In the genomic region with DNA sequence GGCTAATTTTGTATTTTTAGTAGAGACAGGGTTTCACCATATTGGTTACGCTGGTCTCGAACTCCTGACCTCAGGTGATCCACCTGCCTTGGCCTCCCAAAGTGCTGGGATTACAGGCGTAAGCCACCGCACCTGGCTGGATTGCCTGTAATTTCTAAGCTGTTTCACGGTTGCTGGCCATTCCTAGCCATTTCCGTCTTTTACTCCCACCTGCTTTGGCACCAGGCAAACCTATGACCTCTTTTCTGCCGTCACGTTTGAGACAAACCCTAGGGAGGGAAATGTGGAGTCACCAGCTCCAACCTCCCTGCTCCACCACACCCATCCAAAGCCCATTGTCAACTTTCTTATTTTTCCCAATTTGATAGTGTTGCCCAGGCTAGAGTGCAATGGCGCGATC, we compare ENCODE assay signal across 13 cellular contexts. TPM values are rescaled to one million over a fixed set of nuclear protein-coding genes. Genes with fewer than 3 reads are reported as not detected.
A peak's percentile ranks its signal among the peaks of the same experiment; 100 is the strongest.
DNase-seq lines count a peak whose midpoint lies in the region; ATAC-seq lines count a peak whose summit lies in the region.
"Had no signal": no experiment of that assay in that cellular context is flagged by ENCODE, and none has a peak within 500 bp of the region (broad histone marks: within the 10 kb centered on the region; RNA-seq: fewer than 3 reads in every experiment).

No MANE protein-coding gene starts in this region.

- peaks cover 76% of the 10 kb centered on the region for H3K4me1 Mint-ChIP-seq in activated CD4-positive, alpha-beta T cell treated with anti-CD3 and anti-CD28 coated beads, Interleukin-2, amount 10 ng/mL, durations not matched to agents 7 days and 5 days
- peaks cover 77 to 83% (median 82%) of the 10 kb centered on the region in 3 donors for H3K4me1 Mint-ChIP-seq in T-cell
- peaks cover 71 to 75% of the 10 kb centered on the region in 2 donors for H3K4me1 Mint-ChIP-seq in effector memory CD8-positive, alpha-beta T cell (ENCODE audit: low read depth in 2 of 2)
- peaks cover 88% of the 10 kb centered on the region for H3K4me1 Mint-ChIP-seq in stimulated activated naive CD8-positive, alpha-beta T cell treated with anti-CD3 and anti-CD28 coated beads, Interleukin-15, Interleukin-2, amounts not matched to agents 100 ng/mL and 50 ng/mL, for 24 hours (ENCODE audit: low read depth)

- peaks cover 24% of the 10 kb centered on the region for H3K36me3 Mint-ChIP-seq in activated CD4-positive, alpha-beta T cell treated with anti-CD3 and anti-CD28 coated beads, Interleukin-2, amount 10 ng/mL, durations not matched to agents 7 days and 5 days (ENCODE audit: low read depth)
- H3K36me3 Mint-ChIP-seq in T-cell: peaks cover 5% of the 10 kb centered on the region
- peaks cover 67% of the 10 kb centered on the region for H3K36me3 Mint-ChIP-seq in effector memory CD8-positive, alpha-beta T cell (ENCODE audit: insufficient read depth)
- H3K36me3 Mint-ChIP-seq in stimulated activated naive CD8-positive, alpha-beta T cell treated with anti-CD3 and anti-CD28 coated beads, Interleukin-15, Interleukin-2, amounts not matched to agents 100 ng/mL and 50 ng/mL, for 24 hours (ENCODE audit: low read depth): peaks cover 22% of the 10 kb centered on the region

- H3K27ac Mint-ChIP-seq in activated CD4-positive, alpha-beta T cell treated with anti-CD3 and anti-CD28 coated beads, Interleukin-2, amount 10 ng/mL, durations not matched to agents 7 days and 5 days: peak overlapping the region; percentile 94
- H3K27ac Mint-ChIP-seq in T-cell: peak overlapping the region; percentile 97 to 98
- peak overlapping the region; percentile 98 to 99 for H3K27ac Mint-ChIP-seq in effector memory CD8-positive, alpha-beta T cell
- peak overlapping the region; percentile 94 for H3K27ac Mint-ChIP-seq in stimulated activated naive CD8-positive, alpha-beta T cell treated with anti-CD3 and anti-CD28 coated beads, Interleukin-15, Interleukin-2, amounts not matched to agents 100 ng/mL and 50 ng/mL, for 24 hours

- no peaks in the 10 kb centered on the region for H3K27me3 Mint-ChIP-seq in activated CD4-positive, alpha-beta T cell treated with anti-CD3 and anti-CD28 coated beads, Interleukin-2, amount 10 ng/mL, durations not matched to agents 7 days and 5 days
- no peaks in the 10 kb centered on the region for H3K27me3 Mint-ChIP-seq in T-cell
- no peaks in the 10 kb centered on the region for H3K27me3 Mint-ChIP-seq in effector memory CD8-positive, alpha-beta T cell
- H3K27me3 Mint-ChIP-seq in stimulated activated naive CD8-positive, alpha-beta T cell treated with anti-CD3 and anti-CD28 coated beads, Interleukin-15, Interleukin-2, amounts not matched to agents 100 ng/mL and 50 ng/mL, for 24 hours: no peaks in the 10 kb centered on the region

- DNase-seq in activated CD4-positive, alpha-beta T cell treated with anti-CD3 and anti-CD28 coated beads, Interleukin-2, amount 10 ng/mL, durations not matched to agents 7 days and 5 days: no peak
- no peak for DNase-seq in activated CD4-positive, alpha-beta T cell treated with anti-CD3 and anti-CD28 coated beads for 4 hours
- DNase-seq in T-cell (no peak), NAMALWA (ENCODE audit: low spot score) (no peak), mucosa of gallbladder (ENCODE audit: low spot score) (no peak)
- no peak for DNase-seq in effector memory CD8-positive, alpha-beta T cell
- DNase-seq: activated gamma-delta T cell, DMS79 treated with DMSO at 0.1 percent for 48 hours, NCI-H1105 treated with DMSO at 0.1 percent for 48 hours, NCI-H748 treated with DMSO at 0.1 percent for 48 hours had no signal

- H3K9me3 Mint-ChIP-seq in activated CD4-positive, alpha-beta T cell treated with anti-CD3 and anti-CD28 coated beads, Interleukin-2, amount 10 ng/mL, durations not matched to agents 7 days and 5 days: no peaks in the 10 kb centered on the region
- H3K9me3 Mint-ChIP-seq in T-cell: no peaks in the 10 kb centered on the region
- H3K9me3 Mint-ChIP-seq in effector memory CD8-positive, alpha-beta T cell: no peaks in the 10 kb centered on the region
- no peaks in the 10 kb centered on the region for H3K9me3 Mint-ChIP-seq in stimulated activated naive CD8-positive, alpha-beta T cell treated with anti-CD3 and anti-CD28 coated beads, Interleukin-15, Interleukin-2, amounts not matched to agents 100 ng/mL and 50 ng/mL, for 24 hours

- peak overlapping the region; percentile 80 for H3K4me3 Mint-ChIP-seq in activated CD4-positive, alpha-beta T cell treated with anti-CD3 and anti-CD28 coated beads, Interleukin-2, amount 10 ng/mL, durations not matched to agents 7 days and 5 days
- peak overlapping the region; percentile 80 to 85 (median 82) for H3K4me3 Mint-ChIP-seq in T-cell
- H3K4me3 Mint-ChIP-seq in effector memory CD8-positive, alpha-beta T cell: peak overlapping the region; percentile 99 to 100
- peak overlapping the region; percentile 95 for H3K4me3 Mint-ChIP-seq in stimulated activated naive CD8-positive, alpha-beta T cell treated with anti-CD3 and anti-CD28 coated beads, Interleukin-15, Interleukin-2, amounts not matched to agents 100 ng/mL and 50 ng/mL, for 24 hours

- CTCF ChIA-PET in activated CD4-positive, alpha-beta T cell treated with anti-CD3 and anti-CD28 coated beads, Interleukin-2, amount 10 ng/mL, durations not matched to agents 7 days and 5 days (lab: Charles Lee): interaction anchor here (4.0 kb wide), 1 partner anchor 19 kb away, joined by 22 read pairs; no protein-coding TSS in a partner anchor
- CTCF ChIA-PET in T-cell (lab: Charles Lee): interaction anchor here in 1 of 2 donors (1.0 kb wide), 1 partner anchor 237 kb away, joined by 3 read pairs; a partner anchor contains a TSS

- POLR2A ChIA-PET in activated CD4-positive, alpha-beta T cell treated with anti-CD3 and anti-CD28 coated beads, Interleukin-2, amount 10 ng/mL, durations not matched to agents 7 days and 5 days (lab: Charles Lee): interaction anchor here (1.2 kb wide), 1 partner anchor 10 kb away, joined by 6 read pairs; no protein-coding TSS in a partner anchor
- POLR2A ChIA-PET in T-cell (lab: Charles Lee): interaction anchor here in 1 of 2 donors (0.7 kb wide), 1 partner anchor 9 kb away, joined by 3 read pairs; no protein-coding TSS in a partner anchor

- no peak for ATAC-seq in T-cell (replicated peaks in 1 of 4)
- ATAC-seq in effector memory CD8-positive, alpha-beta T cell (replicated peaks): no peak
- ATAC-seq in GM18520 (IDR thresholded peaks at IDR 0.05; ENCODE audit: unreplicated experiment): no peak
- ATAC-seq: HCT116 had no signal

RNA-seq across cellular contexts. Expression of a gene that starts 1.2 kb away (rescaled TPM):
- 10 to 100 TPM; 44.2 to 46.6 TPM for total RNA-seq in activated CD4-positive, alpha-beta T cell treated with anti-CD3 and anti-CD28 coated beads, Interleukin-2, amount 10 ng/mL, durations not matched to agents 7 days and 5 days
- total RNA-seq in T-cell (10 to 100 TPM; 47.0 to 58.0 (median 49.7) TPM), mucosa of gallbladder (3.7 TPM)

RNA-seq across cellular contexts. Expression of a gene that starts 43.1 kb away (rescaled TPM):
- total RNA-seq in activated CD4-positive, alpha-beta T cell treated with anti-CD3 and anti-CD28 coated beads, Interleukin-2, amount 10 ng/mL, durations not matched to agents 7 days and 5 days: 10 to 100 TPM; 53.0 to 56.6 TPM
- total RNA-seq in T-cell: 10 to 100 TPM; 13.0 to 20.1 (median 15.8) TPM
- total RNA-seq in mucosa of gallbladder: 5.4 TPM
